Comparison of ENCODE assay signal across 1 cellular context in the genomic region with DNA sequence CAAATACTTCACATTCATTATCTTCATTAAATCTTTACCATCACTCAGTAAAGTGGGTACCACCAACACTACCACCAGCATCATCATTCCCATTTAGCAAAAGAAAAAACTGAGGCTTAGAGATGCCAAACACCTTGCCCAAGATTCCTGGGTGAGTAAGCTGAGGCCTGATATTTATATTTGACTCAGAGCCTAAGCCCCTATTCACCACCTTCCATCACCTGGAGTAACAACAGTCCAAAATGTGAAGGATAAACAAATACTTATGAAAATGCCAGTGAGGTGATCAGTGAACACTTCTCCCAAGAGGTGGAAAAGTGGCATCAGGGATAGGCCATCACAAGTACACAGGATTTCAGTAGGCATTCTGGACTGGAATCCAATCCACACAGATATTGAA.
TF ChIP-seq lines count a peak whose summit lies in the region.

No MANE protein-coding gene starts in this region.

TF ChIP-seq in K562, 482 proteins besides CTCF, POLR2A, EP300 and RAD21:
- TF ChIP-seq SIX5 (IDR thresholded peaks at IDR 0.05; ENCODE audit: borderline replicate concordance in 1 of 2, insufficient read depth in 1 of 2, low read depth in 1 of 2, low read length in 2 of 2) = no peak
- no peak for TF ChIP-seq MCM3 (IDR thresholded peaks at IDR 0.05)
- TF ChIP-seq ZNF407 (IDR thresholded peaks at IDR 0.05; ENCODE audit: low read depth) = no peak
- no peak for TF ChIP-seq NEUROD1 (IDR thresholded peaks at IDR 0.05; ENCODE audit: borderline replicate concordance, low read depth, low read length, partially characterized antibody)
- no peak for TF ChIP-seq RBM17 (IDR thresholded peaks at IDR 0.05; ENCODE audit: borderline replicate concordance, low read depth, low read length)
